In genomic region chr16:57838161-57838560, GRCh38 we compare ENCODE assay signal across 26 cellular contexts. TPM values are rescaled to one million over a fixed set of nuclear protein-coding genes. Genes with fewer than 3 reads are reported as not detected.
DNase-seq lines count a peak whose midpoint lies in the region; ATAC-seq and TF ChIP-seq lines count a peak whose summit lies in the region.
"Had no signal": no experiment of that assay in that cellular context is flagged by ENCODE, and none has a peak within 500 bp of the region (broad histone marks: within the 10 kb centered on the region; RNA-seq: fewer than 3 reads in every experiment).

No MANE protein-coding gene starts in this region.

- no peak for ATAC-seq in GM21381 (IDR thresholded peaks at IDR 0.05; ENCODE audit: unreplicated experiment)
- ATAC-seq: activated CD8-positive, alpha-beta T cell treated with anti-CD3 and anti-CD28 coated beads for 36 hours; PC-3; right cardiac atrium; SK-N-SH treated with all-trans-retinoic acid at 6 μM for 48 hours had no signal

- intact Hi-C loops in MCF 10A (cut with micrococcal nuclease), result no loop called here

- BruUV-seq in MCF 10A (replicated peaks; lab: Mats Ljungman, UMichigan), result no TSS peak

- no peak for TF ChIP-seq CTCF in chondrocyte (IDR thresholded peaks at IDR 0.05)
- TF ChIP-seq CTCF in nephron (IDR thresholded peaks at IDR 0.05; ENCODE audit: unreplicated experiment in 3 of 3), result no peak
- no peak for TF ChIP-seq CTCF in nephron progenitor cell (IDR thresholded peaks at IDR 0.05)
- TF ChIP-seq CTCF in MCF 10A (IDR thresholded peaks at IDR 0.05; ENCODE audit: unreplicated experiment), result no peak

- DNase-seq in SK-N-MC (ENCODE audit: low read depth, low spot score), result no peak
- DNase-seq in chondrocyte (ENCODE audit: low spot score), result peak; percentile 59
- peak; percentile 59 for DNase-seq in putamen (ENCODE audit: low spot score)
- no peak for DNase-seq in nephron progenitor cell
- DNase-seq in activated CD4-positive, CD25-positive, alpha-beta regulatory T cell treated with anti-CD3 and anti-CD28 coated beads, Interleukin-2, amount 50 U/mL, for 72 hours, result no peak
- no peak for DNase-seq in MCF 10A (ENCODE audit: unreplicated experiment)
- DNase-seq: activated CD8-positive, alpha-beta memory T cell treated with anti-CD3 and anti-CD28 coated beads, Interleukin-2, amount 50 U/mL, for 48 hours; activated CD8-positive, alpha-beta T cell treated with anti-CD3 and anti-CD28 coated beads for 36 hours; activated naive CD4-positive, alpha-beta T cell treated with anti-CD3 and anti-CD28 coated beads for 36 hours; adrenal gland; effector CD8-positive, alpha-beta T cell; left ventricle myocardium inferior; NCI-H146; NCI-H2171; NCI-H524 treated with DMSO at 0.1 percent for 48 hours; ovary; PC-3; right cardiac atrium; stimulated activated CD4-positive, alpha-beta T cell treated with anti-CD3 and anti-CD28 coated beads, Interleukin-1b, Interleukin-23, amount 100 ng/mL, for 48 hours; stimulated activated naive CD4-positive, alpha-beta T cell treated with Interleukin-2 at 50 U/mL for 16 hours had no signal

- H3K4me3 Mint-ChIP-seq in chondrocyte (ENCODE audit: unreplicated experiment) (no peak overlapping the region), nephron (no peak overlapping the region), nephron progenitor cell (no peak overlapping the region), MCF 10A (ENCODE audit: unreplicated experiment) (no peak overlapping the region)
- H3K4me3 Mint-ChIP-seq: activated CD8-positive, alpha-beta T cell treated with anti-CD3 and anti-CD28 coated beads for 36 hours; activated naive CD4-positive, alpha-beta T cell treated with anti-CD3 and anti-CD28 coated beads for 36 hours; T-helper 1 cell treated with Interleukin-12 subunit alpha and Interleukin-12 subunit beta and Interleukin-4 antibody, amounts not matched to agents 30 μg/mL and 1 μg/mL, for 36 hours had no signal

- peak overlapping the region; percentile 86 for H3K27ac ChIP-seq in SK-N-MC
- H3K27ac ChIP-seq: adrenal gland; BLaER1 treated with 17β-estradiol and CSF1 and Interleukin-3, amounts not matched to agents 10 nM and 100 nM; left ventricle myocardium inferior; ovary had no signal

- no peak overlapping the region for H3K9ac ChIP-seq in SK-N-MC (ENCODE audit: insufficient read length)
- H3K9ac ChIP-seq: BLaER1 treated with 17β-estradiol and CSF1 and Interleukin-3, amounts not matched to agents 10 nM and 100 nM had no signal

- H3K4me3 ChIP-seq in SK-N-MC, result peak overlapping the region; percentile 42
- H3K4me3 ChIP-seq: adrenal gland; BLaER1 treated with 17β-estradiol and CSF1 and Interleukin-3, amounts not matched to agents 10 nM and 100 nM; left ventricle myocardium inferior; ovary; smooth muscle cell had no signal

- POLR2A ChIA-PET in MCF 10A (lab: Yijun Ruan, JAX), result interaction anchor here (0.7 to 1.1 kb wide), 3 partner anchors 8 to 75 kb away, joined by 3 read pairs; no protein-coding TSS in a partner anchor

- H3K4me1 Mint-ChIP-seq in chondrocyte (ENCODE audit: low read depth), result peaks cover 70% of the 10 kb centered on the region
- peaks cover 23% of the 10 kb centered on the region for H3K4me1 Mint-ChIP-seq in nephron
- peaks cover 8% of the 10 kb centered on the region for H3K4me1 Mint-ChIP-seq in nephron progenitor cell
- peaks cover 8% of the 10 kb centered on the region for H3K4me1 Mint-ChIP-seq in MCF 10A (ENCODE audit: insufficient read depth, unreplicated experiment)

- H3K36me3 ChIP-seq in SK-N-MC (ENCODE audit: insufficient read depth, low read length), result no peaks in the 10 kb centered on the region
- H3K36me3 ChIP-seq: adrenal gland; BLaER1 treated with 17β-estradiol and CSF1 and Interleukin-3, amounts not matched to agents 10 nM and 100 nM; left ventricle myocardium inferior; ovary had no signal

- H3K27me3 Mint-ChIP-seq in chondrocyte (ENCODE audit: low read depth), result no peaks in the 10 kb centered on the region
- H3K27me3 Mint-ChIP-seq in nephron (ENCODE audit: low read depth), result peaks cover 18% of the 10 kb centered on the region
- peaks cover 11% of the 10 kb centered on the region for H3K27me3 Mint-ChIP-seq in nephron progenitor cell (ENCODE audit: low read depth, poor library complexity)
- H3K27me3 Mint-ChIP-seq in MCF 10A (ENCODE audit: insufficient read depth, unreplicated experiment), result no peaks in the 10 kb centered on the region
- H3K27me3 Mint-ChIP-seq: activated CD8-positive, alpha-beta T cell treated with anti-CD3 and anti-CD28 coated beads for 36 hours had no signal

- H3K9me3 ChIP-seq in SK-N-MC (ENCODE audit: low read depth, low read length), result no peaks in the 10 kb centered on the region
- H3K9me3 ChIP-seq: adrenal gland; BLaER1 treated with 17β-estradiol and CSF1 and Interleukin-3, amounts not matched to agents 10 nM and 100 nM; left ventricle myocardium inferior; ovary had no signal

- CTCF ChIA-PET in MCF 10A (lab: Yijun Ruan, JAX), result interaction anchor here (1.1 kb wide), 2 partner anchors 25 to 41 kb away, joined by 3 to 6 read pairs; no protein-coding TSS in a partner anchor

- H3K9me3 Mint-ChIP-seq in chondrocyte (ENCODE audit: low read depth), result no peaks in the 10 kb centered on the region
- no peaks in the 10 kb centered on the region for H3K9me3 Mint-ChIP-seq in nephron
- H3K9me3 Mint-ChIP-seq in nephron progenitor cell, result no peaks in the 10 kb centered on the region
- H3K9me3 Mint-ChIP-seq in MCF 10A (ENCODE audit: unreplicated experiment), result no peaks in the 10 kb centered on the region
- H3K9me3 Mint-ChIP-seq: activated CD8-positive, alpha-beta T cell treated with anti-CD3 and anti-CD28 coated beads for 36 hours; activated naive CD4-positive, alpha-beta T cell treated with anti-CD3 and anti-CD28 coated beads for 36 hours; T-helper 1 cell treated with Interleukin-12 subunit alpha and Interleukin-12 subunit beta and Interleukin-4 antibody, amounts not matched to agents 30 μg/mL and 1 μg/mL, for 36 hours had no signal

- no peak overlapping the region for H3K27ac Mint-ChIP-seq in chondrocyte (ENCODE audit: unreplicated experiment)
- H3K27ac Mint-ChIP-seq in nephron, result peak overlapping the region in 2 of 3 experiments; percentile 29 to 35
- H3K27ac Mint-ChIP-seq in nephron progenitor cell, result no peak overlapping the region
- no peak overlapping the region for H3K27ac Mint-ChIP-seq in MCF 10A (ENCODE audit: low read depth, unreplicated experiment)
- H3K27ac Mint-ChIP-seq: activated CD8-positive, alpha-beta T cell treated with anti-CD3 and anti-CD28 coated beads for 36 hours; activated naive CD4-positive, alpha-beta T cell treated with anti-CD3 and anti-CD28 coated beads for 36 hours; T-helper 1 cell treated with Interleukin-12 subunit alpha and Interleukin-12 subunit beta and Interleukin-4 antibody, amounts not matched to agents 30 μg/mL and 1 μg/mL, for 36 hours had no signal

- H3K36me3 Mint-ChIP-seq in chondrocyte (ENCODE audit: low read depth) (no peaks in the 10 kb centered on the region), nephron (ENCODE audit: low read depth) (no peaks in the 10 kb centered on the region), nephron progenitor cell (ENCODE audit: low read depth) (no peaks in the 10 kb centered on the region), MCF 10A (ENCODE audit: insufficient read depth, unreplicated experiment) (no peaks in the 10 kb centered on the region)

RNA-seq across cellular contexts. Expression of gene KIFC3, which starts 35.9 kb away (rescaled TPM):
- total RNA-seq in chondrocyte (74.4 to 135 TPM (median 75.6 TPM) in 3 replicates), MCF 10A (2022) (97.1 and 120 TPM in 2 replicates)

Comparison
In these comparisons a context has a peak if more than half of its experiments do, and no peak if none do; other contexts are left out.
1. DNase-seq: peak in chondrocyte (single experiment) and putamen (single experiment); none in SK-N-MC (single experiment), nephron progenitor cell (single experiment), activated CD4-positive, CD25-positive, alpha-beta regulatory T cell treated with anti-CD3 and anti-CD28 coated beads, Interleukin-2, amount 50 U/mL, for 72 hours (single experiment) and MCF 10A (single experiment).
2. H3K27ac Mint-ChIP-seq: peak in nephron (2 of 3); none in chondrocyte (single experiment), nephron progenitor cell (single experiment) and MCF 10A (single experiment).